9 cellular contexts compared by ENCODE assay signal in the genomic region with DNA sequence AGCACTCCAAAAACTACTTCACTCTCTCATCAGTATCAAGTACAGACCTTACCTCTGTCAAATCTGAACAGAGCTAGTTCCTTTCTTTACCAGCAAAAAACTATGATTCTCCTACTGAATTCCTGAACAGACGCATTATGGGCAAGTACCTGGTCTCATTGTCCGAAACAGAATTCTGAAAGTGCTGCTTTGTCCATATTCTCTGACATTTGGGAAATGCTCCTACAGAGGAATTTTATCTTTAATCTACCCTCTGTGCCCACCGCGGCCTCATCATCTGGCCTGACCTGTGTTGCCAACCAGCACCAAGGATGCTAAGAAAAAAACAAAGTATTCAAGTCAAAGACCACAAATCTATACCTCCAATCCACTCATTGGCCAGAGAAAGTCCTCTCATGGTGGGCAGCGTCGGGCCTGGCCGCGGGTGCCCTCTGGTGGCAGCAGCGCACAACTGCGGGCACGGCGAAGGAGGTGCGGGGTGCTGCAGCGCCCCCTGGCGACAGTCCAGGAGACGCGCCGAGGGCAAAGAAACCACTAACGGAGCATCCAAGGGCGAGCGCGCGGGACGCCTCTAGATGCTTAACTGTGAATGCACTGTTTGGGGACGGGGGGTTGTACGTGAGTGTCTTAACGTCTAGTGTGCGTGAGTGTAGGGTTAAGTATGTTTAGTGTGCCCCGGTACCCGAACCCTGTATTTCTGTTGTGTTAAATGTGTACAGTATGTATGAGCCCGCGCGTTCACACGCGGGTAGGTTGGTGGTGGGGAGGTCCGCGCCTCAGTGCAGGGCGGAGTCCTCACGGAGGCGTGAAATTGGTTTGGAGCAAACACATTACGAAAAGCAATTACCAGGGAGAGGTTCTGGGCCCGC.
A peak's percentile ranks its signal among the peaks of the same experiment; 100 is the strongest.
DNase-seq lines count a peak whose midpoint lies in the region; ATAC-seq and TF ChIP-seq lines count a peak whose summit lies in the region.
"Had no signal": no experiment of that assay in that cellular context is flagged by ENCODE, and none has a peak within 500 bp of the region (broad histone marks: within the 10 kb centered on the region; RNA-seq: fewer than 3 reads in every experiment).

No MANE protein-coding gene starts in this region.

- peak; percentile 100 for TF ChIP-seq CTCF in cardiac fibroblast (IDR thresholded peaks at IDR 0.05; ENCODE audit: low read depth, low read length)

- DNase-seq in NCI-H1092 treated with DMSO at 0.1 percent for 48 hours (lab: John Stamatoyannopoulos, UW) (peak; percentile 74), NCI-H1092 (lab: John Stamatoyannopoulos, UW) (no peak), NCI-H2196 (lab: John Stamatoyannopoulos, UW; ENCODE audit: unreplicated experiment) (peak; percentile 61), cardiac fibroblast (ENCODE audit: low read depth in 2 of 2) (peak; percentile 66 to 73), left kidney (ENCODE audit: low read depth, low spot score) (peak; percentile 87)
- DNase-seq in activated CD4-positive, CD25-positive, alpha-beta regulatory T cell (lab: John Stamatoyannopoulos, UW): peak; percentile 52 to 66 (median 58)
- DNase-seq in stimulated activated CD4-positive, alpha-beta T cell treated with anti-CD3 and anti-CD28 coated beads, Interleukin-4, amount 100 ng/mL, for 24 hours: peak; percentile 80

- peak; percentile 81 for ATAC-seq in HG02642 (IDR thresholded peaks at IDR 0.05; ENCODE audit: poor library complexity, unreplicated experiment)

- no peak overlapping the region for H3K4me3 ChIP-seq in cardiac fibroblast (replicated peaks in 1 of 2; ENCODE audit: low read depth in 2 of 2, low read length in 2 of 2)
- H3K4me3 ChIP-seq: BLaER1 had no signal
